In the genomic region with DNA sequence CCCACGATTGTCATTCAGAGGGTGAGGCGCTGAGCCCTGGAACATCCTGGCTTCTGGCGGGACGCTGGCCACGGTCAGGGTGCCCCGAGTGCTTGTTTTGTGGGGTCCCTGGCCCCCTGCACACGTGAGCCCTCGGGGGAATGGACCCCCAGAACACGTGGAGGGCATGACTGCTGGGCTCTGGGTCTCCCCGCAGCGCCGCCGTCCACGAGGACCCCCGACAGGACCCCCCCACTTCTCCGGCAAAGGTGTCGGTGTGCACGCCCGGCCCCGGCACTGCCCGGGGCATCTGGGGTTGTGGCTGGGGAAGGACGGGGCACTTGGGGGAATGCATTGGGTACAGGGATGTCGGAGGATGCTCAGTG, we compare ENCODE assay signal across 17 cellular contexts. TPM values are rescaled to one million over a fixed set of nuclear protein-coding genes. Genes with fewer than 3 reads are reported as not detected.
DNase-seq lines count a peak whose midpoint lies in the region; ATAC-seq, FAIRE-seq and TF ChIP-seq lines count a peak whose summit lies in the region.
"Had no signal": no experiment of that assay in that cellular context is flagged by ENCODE, and none has a peak within 500 bp of the region (broad histone marks: within the 10 kb centered on the region; RNA-seq: fewer than 3 reads in every experiment).

No MANE protein-coding gene starts in this region.

- H3K23ac ChIP-seq in neuronal stem cell (ENCODE audit: low read depth, low read length, poor library complexity) = peak overlapping the region; percentile 91

- no peak overlapping the region for H3K18ac ChIP-seq in neuronal stem cell (ENCODE audit: low read length)

- no peaks in the 10 kb centered on the region for H3K9me3 Mint-ChIP-seq in type B pancreatic cell
- H3K9me3 Mint-ChIP-seq: CD8-positive, alpha-beta memory T cell had no signal

- no peak overlapping the region for H3K4ac ChIP-seq in neuronal stem cell (ENCODE audit: low read length)

- H3K4me2 ChIP-seq in neuronal stem cell (ENCODE audit: insufficient read depth, low read length, poor library complexity, severe bottlenecking) = no peak overlapping the region

- peak overlapping the region; percentile 24 for H2BK5ac ChIP-seq in neuronal stem cell (ENCODE audit: low read length)

- H2AK5ac ChIP-seq in neuronal stem cell (ENCODE audit: low read depth, low read length) = no peak overlapping the region

- no CpG with 5 or more reads among the region's 23 CpGs for WGBS in neuronal stem cell (ENCODE audit: extremely low coverage in 2 of 2, insufficient read length in 2 of 2, insufficient replicate concordance in 1 of 2), 2 donors
- WGBS in spleen, 5 donors = 86 to 96% (median 95%) methylated on average over 15 to 23 of the region's 23 CpGs

- H3K9ac ChIP-seq in neuronal stem cell (ENCODE audit: low read depth, low read length, poor library complexity) = no peak overlapping the region
- H3K9ac ChIP-seq: BLaER1 had no signal

- H3K9me3 ChIP-seq in RWPE2 (ENCODE audit: severe bottlenecking) = no peaks in the 10 kb centered on the region
- peaks cover 2 to 8% of the 10 kb centered on the region in 2 donors for H3K9me3 ChIP-seq in neuronal stem cell (replicated peaks in 1 of 2; ENCODE audit: control insufficient read depth in 2 of 2, insufficient read depth in 1 of 2, low read depth in 1 of 2, low read length in 2 of 2)
- no peaks in the 10 kb centered on the region for H3K9me3 ChIP-seq in spleen
- H3K9me3 ChIP-seq: BLaER1, HAP-1 had no signal

- no peak for FAIRE-seq in GM12891 (lab: Jason Lieb, UNC)
- FAIRE-seq: H1 had no signal

- H3K36me3 ChIP-seq in RWPE2 (ENCODE audit: low read depth) (peaks cover 11% of the 10 kb centered on the region; the same call in 1 of the 2 replicates), neuronal stem cell (replicated peaks in 1 of 2; ENCODE audit: control insufficient read depth in 2 of 2, insufficient read depth in 2 of 2, low read length in 2 of 2) (peaks cover 20 to 43% of the 10 kb centered on the region in 2 donors), spleen (peaks cover 0 to 52% (median 14%) of the 10 kb centered on the region in 6 donors)

- H3K27me3 Mint-ChIP-seq in type B pancreatic cell = no peaks in the 10 kb centered on the region
- H3K27me3 Mint-ChIP-seq: CD8-positive, alpha-beta memory T cell had no signal

- peaks cover 9% of the 10 kb centered on the region for H3K79me1 ChIP-seq in neuronal stem cell (ENCODE audit: low read depth, low read length)

- intact Hi-C loops in spleen (cut with DNase I; ENCODE audit: low total_unique reads) = no loop called here

- DNase-seq in activated naive CD4-positive, alpha-beta T cell treated with anti-CD3 and anti-CD28 coated beads, Interleukin-2, amount 50 U/mL, for 16 hours = peak; percentile 6
- no peak for DNase-seq in activated naive CD4-positive, alpha-beta T cell (lab: John Stamatoyannopoulos, UW)
- peak; percentile 65 for DNase-seq in RWPE2 (ENCODE audit: low spot score)
- no peak for DNase-seq in neuronal stem cell (ENCODE audit: low spot score)
- peak; percentile 62 for DNase-seq in spleen
- DNase-seq in stimulated activated naive CD8-positive, alpha-beta T cell treated with anti-CD3 and anti-CD28 coated beads, Interleukin-15, Interleukin-2, amounts not matched to agents 100 U/mL and 50 U/mL, for 24 hours = no peak
- DNase-seq in GM12891 (ENCODE audit: insufficient read length, low spot score) = no peak
- no peak for DNase-seq in type B pancreatic cell (ENCODE audit: extremely low spot score, unreplicated experiment)
- DNase-seq: 8988T, AML-193, Caco-2, DND-41, GDM1 had no signal

- ATAC-seq in RWPE2 (ENCODE audit: low read depth) = no peak
- no peak for ATAC-seq in stimulated activated naive CD8-positive, alpha-beta T cell treated with anti-CD3 and anti-CD28 coated beads, Interleukin-15, Interleukin-2, amounts not matched to agents 100 U/mL and 50 U/mL, for 24 hours

- no peak overlapping the region for H3K27ac Mint-ChIP-seq in type B pancreatic cell
- H3K27ac Mint-ChIP-seq: CD8-positive, alpha-beta memory T cell had no signal

- H3K4me1 Mint-ChIP-seq in type B pancreatic cell (ENCODE audit: unreplicated experiment) = no peaks in the 10 kb centered on the region

- no peak overlapping the region for H3K4me3 Mint-ChIP-seq in type B pancreatic cell
- H3K4me3 Mint-ChIP-seq: CD8-positive, alpha-beta memory T cell had no signal

- no peak overlapping the region for H4K8ac ChIP-seq in neuronal stem cell (ENCODE audit: low read depth, low read length)

- H3K27ac ChIP-seq in RWPE2 (ENCODE audit: poor library complexity, severe bottlenecking) (no peak overlapping the region), neuronal stem cell (replicated peaks; ENCODE audit: low read length) (no peak overlapping the region), spleen (no peak overlapping the region)
- H3K27ac ChIP-seq: BLaER1 had no signal

- no peak overlapping the region for H2BK120ac ChIP-seq in neuronal stem cell (ENCODE audit: low read depth, low read length)

- H3K14ac ChIP-seq in neuronal stem cell (ENCODE audit: low read length) = no peak overlapping the region

- no peak overlapping the region for H3K4me3 ChIP-seq in RWPE2 (ENCODE audit: severe bottlenecking)
- H3K4me3 ChIP-seq in neuronal stem cell (ENCODE audit: low read length in 2 of 2) = no peak overlapping the region
- no peak overlapping the region for H3K4me3 ChIP-seq in spleen
- H3K4me3 ChIP-seq: BLaER1, HAP-1 had no signal

- H3K4me1 ChIP-seq in RWPE2 (ENCODE audit: insufficient read depth, poor library complexity, severe bottlenecking) (no peaks in the 10 kb centered on the region), neuronal stem cell (ENCODE audit: control insufficient read depth in 2 of 2, insufficient read depth in 1 of 2, low read depth in 1 of 2, low read length in 2 of 2) (peaks cover 3 to 6% of the 10 kb centered on the region in 2 donors), spleen (peaks cover 4 to 18% (median 11%) of the 10 kb centered on the region in 6 donors)
- H3K4me1 ChIP-seq: Caco-2, HAP-1 had no signal

- H4K91ac ChIP-seq in neuronal stem cell (ENCODE audit: low read depth, low read length, poor library complexity) = no peak overlapping the region

- no peak overlapping the region for H2BK12ac ChIP-seq in neuronal stem cell (ENCODE audit: low read length)

- peaks cover 14% of the 10 kb centered on the region for H3K36me3 Mint-ChIP-seq in type B pancreatic cell

- peaks cover 18% of the 10 kb centered on the region for H3K27me3 ChIP-seq in RWPE2 (ENCODE audit: insufficient read depth, poor library complexity, severe bottlenecking)
- H3K27me3 ChIP-seq in neuronal stem cell (ENCODE audit: control insufficient read depth in 3 of 3, insufficient read depth in 3 of 3, low read depth in 1 of 3, low read length in 3 of 3) = no peaks in the 10 kb centered on the region
- H3K27me3 ChIP-seq in spleen (replicated peaks in 1 of 7) = peaks cover 4 to 26% (median 23%) of the 10 kb centered on the region in 7 donors

- no peak overlapping the region for H2AFZ ChIP-seq in neuronal stem cell (ENCODE audit: low read length)

- TF ChIP-seq POLR2A in spleen (IDR thresholded peaks at IDR 0.05) (no peak), GM12891 (IDR thresholded peaks at IDR 0.05; ENCODE audit: low read depth, low read length) (no peak)

- no peak for TF ChIP-seq CTCF in RWPE2 (IDR thresholded peaks at IDR 0.05; ENCODE audit: poor library complexity, severe bottlenecking)
- TF ChIP-seq CTCF in spleen (IDR thresholded peaks at IDR 0.05 in 8 of 11, conservative IDR thresholded peaks at IDR 0.05 in 3 of 11) = no peak
- no peak for TF ChIP-seq CTCF in type B pancreatic cell (conservative IDR thresholded peaks at IDR 0.05)

- H2BK15ac ChIP-seq in neuronal stem cell (ENCODE audit: low read length) = no peak overlapping the region

TF ChIP-seq in GM12891, 5 proteins besides CTCF, POLR2A, EP300 and RAD21:
- TF ChIP-seq POU2F2 (IDR thresholded peaks at IDR 0.05; ENCODE audit: low read depth, low read length) (no peak), PAX5 (IDR thresholded peaks at IDR 0.05; ENCODE audit: insufficient read depth, low read length, severe bottlenecking) (no peak), TAF1 (IDR thresholded peaks at IDR 0.05; ENCODE audit: low read depth, low read length) (no peak), SPI1 (IDR thresholded peaks at IDR 0.05; ENCODE audit: low read depth, low read length) (no peak), POLR2AphosphoS5 (IDR thresholded peaks at IDR 0.05; ENCODE audit: low read depth, low read length) (no peak)

RNA-seq across cellular contexts. Expression of a gene that starts 13.9 kb away (rescaled TPM):
- 42.2 TPM for polyA plus RNA-seq in neuronal stem cell (2013, experiment 1 of 2)
- polyA plus RNA-seq in neuronal stem cell (2013, experiment 2 of 2) = 42.0 TPM
- total RNA-seq in spleen (10 to 100 TPM; 25.4 to 50.4 (median 37.6) TPM), type B pancreatic cell (ENCODE audit: low replicate concordance) (45.7 and 53.5 TPM in 2 replicates)
- 10 to 100 TPM; 43.8 to 69.4 (median 43.9) TPM for polyA plus RNA-seq in spleen
- 29.7 TPM for polyA plus RNA-seq in GM12891 (2012; ENCODE audit: low read depth, missing spikeins)

RNA-seq across cellular contexts. Expression of a gene that starts 51.3 kb away (rescaled TPM):
- polyA plus RNA-seq in neuronal stem cell (2013, experiment 1 of 2) = 32.6 TPM
- polyA plus RNA-seq in neuronal stem cell (2013, experiment 2 of 2) = 33.7 TPM
- total RNA-seq in spleen (10 to 100 TPM; 13.0 to 35.0 (median 24.3) TPM), type B pancreatic cell (ENCODE audit: low replicate concordance) (47.5 and 54.8 TPM in 2 replicates)
- polyA plus RNA-seq in spleen = 10 to 100 TPM in 2 of 3 donors, 1 to 10 TPM in 1; 9.9 to 21.3 (median 11.5) TPM
- polyA plus RNA-seq in GM12891 (2012; ENCODE audit: low read depth, missing spikeins) = 21.2 TPM

RNA-seq across cellular contexts. Expression of a gene that starts 54.2 kb away (rescaled TPM):
- polyA plus RNA-seq in neuronal stem cell (2013, experiment 1 of 2) = 57.0 TPM
- 53.8 TPM for polyA plus RNA-seq in neuronal stem cell (2013, experiment 2 of 2)
- total RNA-seq in spleen (10 to 100 TPM; 12.6 to 34.2 (median 24.4) TPM), type B pancreatic cell (ENCODE audit: low replicate concordance) (33.2 and 53.4 TPM in 2 replicates)
- 10 to 100 TPM; 27.0 to 62.2 (median 45.8) TPM for polyA plus RNA-seq in spleen
- polyA plus RNA-seq in GM12891 (2012; ENCODE audit: low read depth, missing spikeins) = 12.9 TPM

Comparison
In these comparisons a context has a peak if more than half of its experiments do, and no peak if none do; other contexts are left out.
1. DNase-seq: peak in activated naive CD4-positive, alpha-beta T cell treated with anti-CD3 and anti-CD28 coated beads, Interleukin-2, amount 50 U/mL, for 16 hours (single experiment), RWPE2 (single experiment) and spleen (single experiment); none in activated naive CD4-positive, alpha-beta T cell (0 of 4), neuronal stem cell (single experiment), stimulated activated naive CD8-positive, alpha-beta T cell treated with anti-CD3 and anti-CD28 coated beads, Interleukin-15, Interleukin-2, amounts not matched to agents 100 U/mL and 50 U/mL, for 24 hours (single experiment), GM12891 (single experiment) and type B pancreatic cell (single experiment).